ENCODE assay signal across 1 cellular context in the genomic region with DNA sequence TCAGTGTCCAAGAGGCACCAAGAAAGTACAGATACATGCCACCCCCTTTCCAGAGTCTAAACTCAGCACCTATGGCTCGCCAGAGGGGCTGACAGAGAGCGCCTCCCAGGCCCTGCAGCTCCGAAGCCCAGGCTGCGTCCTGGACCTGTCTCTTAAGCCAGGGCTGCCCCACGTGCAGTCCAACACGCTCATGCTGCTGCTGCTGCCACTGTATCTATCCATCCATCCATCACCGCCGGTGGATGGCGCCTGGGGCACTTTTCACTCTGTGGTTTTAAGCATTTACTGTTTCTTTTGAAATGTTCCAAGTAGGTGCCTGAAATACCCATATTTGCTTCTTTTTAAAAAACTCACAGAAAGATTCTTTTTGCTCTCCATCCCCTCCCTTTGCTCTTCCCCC.
TF ChIP-seq lines count a peak whose summit lies in the region.

No MANE protein-coding gene starts in this region.

TF ChIP-seq in H1, 55 proteins besides CTCF, POLR2A, EP300 and RAD21:
- TF ChIP-seq CHD1 (IDR thresholded peaks at IDR 0.05; ENCODE audit: low read depth, low read length): no peak
- no peak for TF ChIP-seq KDM4A (IDR thresholded peaks at IDR 0.05; ENCODE audit: low read depth, low read length, severe bottlenecking)
- TF ChIP-seq, protein P1, sequence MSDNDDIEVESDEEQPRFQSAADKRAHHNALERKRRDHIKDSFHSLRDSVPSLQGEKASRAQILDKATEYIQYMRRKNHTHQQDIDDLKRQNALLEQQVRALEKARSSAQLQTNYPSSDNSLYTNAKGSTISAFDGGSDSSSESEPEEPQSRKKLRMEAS (IDR thresholded peaks at IDR 0.05): no peak
- TF ChIP-seq TAF7 (optimal IDR thresholded peaks at IDR 0.05; ENCODE audit: borderline replicate concordance, low read depth, low read length): no peak
- TF ChIP-seq KDM5A (IDR thresholded peaks at IDR 0.05; ENCODE audit: low read length): no peak
- TF ChIP-seq HDAC6 (IDR thresholded peaks at IDR 0.05; ENCODE audit: low read depth, low read length): no peak
- no peak for TF ChIP-seq RBBP5 (IDR thresholded peaks at IDR 0.05; ENCODE audit: borderline replicate concordance, low read depth, low read length)
